Comparison of ENCODE assay signal across 3 cellular contexts in the genomic region with DNA sequence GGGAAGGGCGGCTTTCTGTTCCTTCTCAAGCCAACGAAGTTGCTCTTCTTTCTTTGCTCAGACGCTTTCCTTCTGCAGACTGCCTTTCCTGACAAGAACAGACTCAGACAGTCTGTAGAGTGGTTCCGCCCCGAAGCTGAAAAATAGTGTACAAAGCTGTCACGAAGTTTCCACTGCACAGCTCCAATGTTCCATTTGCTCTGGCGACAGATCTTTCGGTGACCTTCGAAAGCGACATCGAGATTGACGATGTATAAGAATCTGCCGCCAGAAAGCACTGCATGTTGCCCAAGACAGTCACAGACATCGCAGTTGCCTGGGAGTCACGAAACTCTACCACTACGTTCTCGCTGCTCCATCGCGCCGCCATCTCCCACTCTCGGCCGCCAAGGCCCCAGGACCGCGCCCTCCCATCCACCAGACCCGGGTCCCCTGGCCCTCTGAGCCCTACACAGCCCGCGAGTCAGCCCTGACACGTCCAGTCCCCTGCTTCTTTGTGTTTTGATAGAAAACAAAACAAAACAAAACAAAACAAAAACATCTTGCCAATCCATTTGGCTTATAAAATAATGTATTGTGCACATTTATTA.
TF ChIP-seq lines count a peak whose summit lies in the region.

No MANE protein-coding gene starts in this region.

TF ChIP-seq in SK-N-SH, 30 proteins besides CTCF, POLR2A, EP300 and RAD21:
- no peak for TF ChIP-seq TAF1 (IDR thresholded peaks at IDR 0.05; ENCODE audit: borderline replicate concordance, low read depth, low read length)
- no peak for TF ChIP-seq SIN3A (IDR thresholded peaks at IDR 0.05; ENCODE audit: borderline replicate concordance, low read depth, low read length)
TF ChIP-seq in SK-N-SH: peak in this region for 0.

TF ChIP-seq in SK-N-SH treated with all-trans-retinoic acid at 6 μM for 48 hours, 23 proteins besides CTCF, POLR2A, EP300 and RAD21:
- TF ChIP-seq PPARA (CRISPR knock-in tag; IDR thresholded peaks at IDR 0.05; ENCODE audit: borderline replicate concordance) (no peak), ZNF565 (CRISPR knock-in tag; conservative IDR thresholded peaks at IDR 0.05; ENCODE audit: low read depth) (no peak), ISL1 (CRISPR knock-in tag; IDR thresholded peaks at IDR 0.05) (no peak), SNAI2 (CRISPR knock-in tag; IDR thresholded peaks at IDR 0.05) (no peak), CSDC2 (CRISPR knock-in tag; IDR thresholded peaks at IDR 0.05) (no peak), TCF4 (CRISPR knock-in tag; IDR thresholded peaks at IDR 0.05; ENCODE audit: borderline replicate concordance) (no peak), ZNF8 (CRISPR knock-in tag; IDR thresholded peaks at IDR 0.05) (no peak), BACH2 (CRISPR knock-in tag; IDR thresholded peaks at IDR 0.05; ENCODE audit: borderline replicate concordance) (no peak), OSR1 (CRISPR knock-in tag; IDR thresholded peaks at IDR 0.05) (no peak), ARNTL (CRISPR knock-in tag; IDR thresholded peaks at IDR 0.05; ENCODE audit: borderline replicate concordance, low read depth) (no peak), ZNF70 (CRISPR knock-in tag; IDR thresholded peaks at IDR 0.05) (no peak), RARB (CRISPR knock-in tag; IDR thresholded peaks at IDR 0.05) (no peak)
- TF ChIP-seq, protein P1, sequence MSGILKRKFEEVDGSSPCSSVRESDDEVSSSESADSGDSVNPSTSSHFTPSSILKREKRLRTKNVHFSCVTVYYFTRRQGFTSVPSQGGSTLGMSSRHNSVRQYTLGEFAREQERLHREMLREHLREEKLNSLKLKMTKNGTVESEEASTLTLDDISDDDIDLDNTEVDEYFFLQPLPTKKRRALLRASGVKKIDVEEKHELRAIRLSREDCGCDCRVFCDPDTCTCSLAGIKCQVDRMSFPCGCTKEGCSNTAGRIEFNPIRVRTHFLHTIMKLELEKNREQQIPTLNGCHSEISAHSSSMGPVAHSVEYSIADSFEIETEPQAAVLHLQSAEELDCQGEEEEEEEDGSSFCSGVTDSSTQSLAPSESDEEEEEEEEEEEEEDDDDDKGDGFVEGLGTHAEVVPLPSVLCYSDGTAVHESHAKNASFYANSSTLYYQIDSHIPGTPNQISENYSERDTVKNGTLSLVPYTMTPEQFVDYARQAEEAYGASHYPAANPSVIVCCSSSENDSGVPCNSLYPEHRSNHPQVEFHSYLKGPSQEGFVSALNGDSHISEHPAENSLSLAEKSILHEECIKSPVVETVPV (CRISPR knock-in tag; IDR thresholded peaks at IDR 0.05): no peak
- TF ChIP-seq, protein P2, sequence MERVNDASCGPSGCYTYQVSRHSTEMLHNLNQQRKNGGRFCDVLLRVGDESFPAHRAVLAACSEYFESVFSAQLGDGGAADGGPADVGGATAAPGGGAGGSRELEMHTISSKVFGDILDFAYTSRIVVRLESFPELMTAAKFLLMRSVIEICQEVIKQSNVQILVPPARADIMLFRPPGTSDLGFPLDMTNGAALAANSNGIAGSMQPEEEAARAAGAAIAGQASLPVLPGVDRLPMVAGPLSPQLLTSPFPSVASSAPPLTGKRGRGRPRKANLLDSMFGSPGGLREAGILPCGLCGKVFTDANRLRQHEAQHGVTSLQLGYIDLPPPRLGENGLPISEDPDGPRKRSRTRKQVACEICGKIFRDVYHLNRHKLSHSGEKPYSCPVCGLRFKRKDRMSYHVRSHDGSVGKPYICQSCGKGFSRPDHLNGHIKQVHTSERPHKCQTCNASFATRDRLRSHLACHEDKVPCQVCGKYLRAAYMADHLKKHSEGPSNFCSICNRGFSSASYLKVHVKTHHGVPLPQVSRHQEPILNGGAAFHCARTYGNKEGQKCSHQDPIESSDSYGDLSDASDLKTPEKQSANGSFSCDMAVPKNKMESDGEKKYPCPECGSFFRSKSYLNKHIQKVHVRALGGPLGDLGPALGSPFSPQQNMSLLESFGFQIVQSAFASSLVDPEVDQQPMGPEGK (CRISPR knock-in tag; IDR thresholded peaks at IDR 0.05; ENCODE audit: borderline replicate concordance): no peak
- TF ChIP-seq, protein P3, sequence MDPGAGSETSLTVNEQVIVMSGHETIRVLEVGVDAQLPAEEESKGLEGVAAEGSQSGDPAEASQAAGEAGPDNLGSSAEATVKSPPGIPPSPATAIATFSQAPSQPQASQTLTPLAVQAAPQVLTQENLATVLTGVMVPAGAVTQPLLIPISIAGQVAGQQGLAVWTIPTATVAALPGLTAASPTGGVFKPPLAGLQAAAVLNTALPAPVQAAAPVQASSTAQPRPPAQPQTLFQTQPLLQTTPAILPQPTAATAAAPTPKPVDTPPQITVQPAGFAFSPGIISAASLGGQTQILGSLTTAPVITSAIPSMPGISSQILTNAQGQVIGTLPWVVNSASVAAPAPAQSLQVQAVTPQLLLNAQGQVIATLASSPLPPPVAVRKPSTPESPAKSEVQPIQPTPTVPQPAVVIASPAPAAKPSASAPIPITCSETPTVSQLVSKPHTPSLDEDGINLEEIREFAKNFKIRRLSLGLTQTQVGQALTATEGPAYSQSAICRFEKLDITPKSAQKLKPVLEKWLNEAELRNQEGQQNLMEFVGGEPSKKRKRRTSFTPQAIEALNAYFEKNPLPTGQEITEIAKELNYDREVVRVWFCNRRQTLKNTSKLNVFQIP (CRISPR knock-in tag; IDR thresholded peaks at IDR 0.05; ENCODE audit: borderline replicate concordance, low read depth): no peak

TF ChIP-seq in IMR-90, 13 proteins besides CTCF, POLR2A, EP300 and RAD21:
- no peak for TF ChIP-seq RFX5 (IDR thresholded peaks at IDR 0.05; ENCODE audit: low read depth, low read length)
- TF ChIP-seq MAZ (IDR thresholded peaks at IDR 0.05; ENCODE audit: borderline replicate concordance, low read depth, low read length): no peak
- TF ChIP-seq CHD1 (IDR thresholded peaks at IDR 0.05; ENCODE audit: low read depth, low read length): no peak
- no peak for TF ChIP-seq MXI1 (IDR thresholded peaks at IDR 0.05; ENCODE audit: borderline replicate concordance, low read depth, low read length)
- TF ChIP-seq BHLHE40 (IDR thresholded peaks at IDR 0.05; ENCODE audit: low read depth, low read length): no peak
- TF ChIP-seq SMC3 (IDR thresholded peaks at IDR 0.05; ENCODE audit: low read depth, low read length): no peak
- TF ChIP-seq, protein P4, sequence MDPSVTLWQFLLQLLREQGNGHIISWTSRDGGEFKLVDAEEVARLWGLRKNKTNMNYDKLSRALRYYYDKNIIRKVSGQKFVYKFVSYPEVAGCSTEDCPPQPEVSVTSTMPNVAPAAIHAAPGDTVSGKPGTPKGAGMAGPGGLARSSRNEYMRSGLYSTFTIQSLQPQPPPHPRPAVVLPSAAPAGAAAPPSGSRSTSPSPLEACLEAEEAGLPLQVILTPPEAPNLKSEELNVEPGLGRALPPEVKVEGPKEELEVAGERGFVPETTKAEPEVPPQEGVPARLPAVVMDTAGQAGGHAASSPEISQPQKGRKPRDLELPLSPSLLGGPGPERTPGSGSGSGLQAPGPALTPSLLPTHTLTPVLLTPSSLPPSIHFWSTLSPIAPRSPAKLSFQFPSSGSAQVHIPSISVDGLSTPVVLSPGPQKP (IDR thresholded peaks at IDR 0.05; ENCODE audit: borderline replicate concordance, low read depth, low read length): no peak
- no peak for TF ChIP-seq RCOR1 (IDR thresholded peaks at IDR 0.05; ENCODE audit: insufficient replicate concordance, low read length)
- no peak for TF ChIP-seq CEBPB (IDR thresholded peaks at IDR 0.05; ENCODE audit: low read depth, low read length)
